In the genomic region with DNA sequence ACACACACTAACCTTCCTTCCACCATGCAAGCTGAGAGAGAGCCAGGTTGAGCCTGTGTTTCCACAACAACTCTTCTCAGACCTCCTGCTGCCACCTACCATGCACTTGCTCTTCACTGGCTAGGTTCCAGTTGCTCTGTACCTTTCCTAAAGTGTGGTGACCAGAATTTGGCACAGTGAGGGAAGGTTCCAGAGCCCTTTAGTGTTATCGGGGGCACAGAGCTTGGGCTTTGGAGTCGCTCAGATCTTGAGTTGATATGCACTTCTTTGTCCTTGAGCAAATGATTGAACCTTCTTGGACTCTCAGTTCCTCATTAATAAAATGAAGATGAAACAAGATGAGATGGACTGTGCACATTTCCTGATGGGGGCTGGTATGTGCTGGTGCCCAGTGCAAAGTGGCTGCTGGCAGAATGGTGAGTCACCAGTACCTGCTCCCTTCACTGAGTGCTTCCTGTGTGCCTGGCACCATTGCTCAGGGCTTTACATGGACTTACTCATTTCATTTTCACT, we compare ENCODE assay signal across 1 cellular context.
TF ChIP-seq lines count a peak whose summit lies in the region.

No MANE protein-coding gene starts in this region.

TF ChIP-seq in HepG2, 621 proteins besides CTCF, POLR2A, EP300 and RAD21 (continued from another document):
- TF ChIP-seq, protein P1, sequence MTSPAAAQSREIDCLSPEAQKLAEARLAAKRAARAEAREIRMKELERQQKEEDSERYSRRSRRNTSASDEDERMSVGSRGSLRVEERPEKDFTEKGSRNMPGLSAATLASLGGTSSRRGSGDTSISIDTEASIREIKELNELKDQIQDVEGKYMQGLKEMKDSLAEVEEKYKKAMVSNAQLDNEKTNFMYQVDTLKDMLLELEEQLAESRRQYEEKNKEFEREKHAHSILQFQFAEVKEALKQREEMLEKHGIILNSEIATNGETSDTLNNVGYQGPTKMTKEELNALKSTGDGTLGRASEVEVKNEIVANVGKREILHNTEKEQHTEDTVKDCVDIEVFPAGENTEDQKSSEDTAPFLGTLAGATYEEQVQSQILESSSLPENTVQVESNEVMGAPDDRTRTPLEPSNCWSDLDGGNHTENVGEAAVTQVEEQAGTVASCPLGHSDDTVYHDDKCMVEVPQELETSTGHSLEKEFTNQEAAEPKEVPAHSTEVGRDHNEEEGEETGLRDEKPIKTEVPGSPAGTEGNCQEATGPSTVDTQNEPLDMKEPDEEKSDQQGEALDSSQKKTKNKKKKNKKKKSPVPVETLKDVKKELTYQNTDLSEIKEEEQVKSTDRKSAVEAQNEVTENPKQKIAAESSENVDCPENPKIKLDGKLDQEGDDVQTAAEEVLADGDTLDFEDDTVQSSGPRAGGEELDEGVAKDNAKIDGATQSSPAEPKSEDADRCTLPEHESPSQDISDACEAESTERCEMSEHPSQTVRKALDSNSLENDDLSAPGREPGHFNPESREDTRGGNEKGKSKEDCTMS (CRISPR knock-in tag; conservative IDR thresholded peaks at IDR 0.05), result no peak
- no peak for TF ChIP-seq MYC (CRISPR knock-in tag; IDR thresholded peaks at IDR 0.05; ENCODE audit: borderline replicate concordance)
- TF ChIP-seq ZNF788 (CRISPR knock-in tag; IDR thresholded peaks at IDR 0.05; ENCODE audit: borderline replicate concordance), result no peak
- TF ChIP-seq REXO4 (CRISPR knock-in tag; IDR thresholded peaks at IDR 0.05; ENCODE audit: borderline replicate concordance), result no peak
- TF ChIP-seq MAZ (IDR thresholded peaks at IDR 0.05; ENCODE audit: borderline replicate concordance, low read depth, low read length), result no peak
- no peak for TF ChIP-seq MAZ (CRISPR knock-in tag; IDR thresholded peaks at IDR 0.05; ENCODE audit: low read depth)
- TF ChIP-seq, protein P2, sequence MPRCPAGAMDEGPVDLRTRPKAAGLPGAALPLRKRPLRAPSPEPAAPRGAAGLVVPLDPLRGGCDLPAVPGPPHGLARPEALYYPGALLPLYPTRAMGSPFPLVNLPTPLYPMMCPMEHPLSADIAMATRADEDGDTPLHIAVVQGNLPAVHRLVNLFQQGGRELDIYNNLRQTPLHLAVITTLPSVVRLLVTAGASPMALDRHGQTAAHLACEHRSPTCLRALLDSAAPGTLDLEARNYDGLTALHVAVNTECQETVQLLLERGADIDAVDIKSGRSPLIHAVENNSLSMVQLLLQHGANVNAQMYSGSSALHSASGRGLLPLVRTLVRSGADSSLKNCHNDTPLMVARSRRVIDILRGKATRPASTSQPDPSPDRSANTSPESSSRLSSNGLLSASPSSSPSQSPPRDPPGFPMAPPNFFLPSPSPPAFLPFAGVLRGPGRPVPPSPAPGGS (CRISPR knock-in tag; IDR thresholded peaks at IDR 0.05), result no peak
TF ChIP-seq in HepG2: peak in this region for 0.
